In genomic region chr11:64237484-64237951, GRCh38 we compare ENCODE assay signal across 13 cellular contexts. TPM values are rescaled to one million over a fixed set of nuclear protein-coding genes. Genes with fewer than 3 reads are reported as not detected.
DNase-seq lines count a peak whose midpoint lies in the region; ATAC-seq and TF ChIP-seq lines count a peak whose summit lies in the region.
"Had no signal": no experiment of that assay in that cellular context is flagged by ENCODE, and none has a peak within 500 bp of the region (broad histone marks: within the 10 kb centered on the region; RNA-seq: fewer than 3 reads in every experiment).

No MANE protein-coding gene starts in this region.

- H3K9me3 Mint-ChIP-seq in activated B cell treated with CpG ODN at 0.5 μM for 24 hours: no peaks in the 10 kb centered on the region
- H3K9me3 Mint-ChIP-seq: mesothelial cell of epicardium had no signal

- peak overlapping the region; percentile 98 for H3K27ac Mint-ChIP-seq in activated B cell treated with CpG ODN at 0.5 μM for 24 hours
- H3K27ac Mint-ChIP-seq: mesothelial cell of epicardium had no signal

- ATAC-seq in activated B cell treated with CpG ODN at 0.5 μM for 24 hours (ENCODE audit: low read depth) (no peak), GM19328 (IDR thresholded peaks at IDR 0.05; ENCODE audit: unreplicated experiment) (no peak)
- ATAC-seq: SK-N-SH treated with all-trans-retinoic acid at 6 μM for 48 hours had no signal

- POLR2A ChIA-PET in activated B cell treated with CpG ODN at 0.5 μM for 24 hours (lab: Charles Lee): interaction anchor here (0.8 to 1.5 kb wide), 5 partner anchors 11 to 68 kb away, joined by 3 to 5 read pairs (median 4); partner anchors contain the start of genes ESRRA, FERMT3, NUDT22 and TRPT1

- no peak overlapping the region for H3K4me3 Mint-ChIP-seq in activated B cell treated with CpG ODN at 0.5 μM for 24 hours
- H3K4me3 Mint-ChIP-seq: mesothelial cell of epicardium had no signal

- H3K27me3 ChIP-seq in tibial nerve: no peaks in the 10 kb centered on the region

- peaks cover 73% of the 10 kb centered on the region for H3K4me1 Mint-ChIP-seq in activated B cell treated with CpG ODN at 0.5 μM for 24 hours

- no peaks in the 10 kb centered on the region for H3K27me3 Mint-ChIP-seq in activated B cell treated with CpG ODN at 0.5 μM for 24 hours

- H3K36me3 ChIP-seq in tibial nerve: peaks cover 0 to 33% (median 4%) of the 10 kb centered on the region in 3 donors

- H3K4me1 ChIP-seq in tibial nerve: peaks cover 0 to 52% (median 36%) of the 10 kb centered on the region in 4 donors

- CTCF ChIA-PET in activated B cell treated with CpG ODN at 0.5 μM for 24 hours (lab: Charles Lee): interaction anchor here (0.6 kb wide), 1 partner anchor 39 kb away, joined by 3 read pairs; no protein-coding TSS in a partner anchor

- TF ChIP-seq POLR2A in tibial nerve (IDR thresholded peaks at IDR 0.05): no peak

- H3K4me3 ChIP-seq in tibial nerve: no peak overlapping the region

- no peaks in the 10 kb centered on the region for H3K9me3 ChIP-seq in tibial nerve

- H3K27ac ChIP-seq in C4-2B (peak overlapping the region; percentile 35; the same call in 1 of the 2 replicates), tibial nerve (peak overlapping the region in 2 of 4 donors; percentile 11 to 19)

- TF ChIP-seq CTCF in C4-2B (conservative IDR thresholded peaks at IDR 0.05) (no peak), activated B cell treated with CpG ODN at 0.5 μM for 24 hours (IDR thresholded peaks at IDR 0.05) (no peak), GM13976 (IDR thresholded peaks at IDR 0.05; ENCODE audit: borderline replicate concordance, control extremely low read depth, extremely low read depth, insufficient read depth, missing control alignments) (no peak), tibial nerve (IDR thresholded peaks at IDR 0.05) (no peak)

- in situ Hi-C loops in GM13976 (cut with MboI; ENCODE audit: low sequenced_read_pairs, unreplicated experiment): no loop called here

- DNase-seq in NCI-H1105 (lab: John Stamatoyannopoulos, UW): peak; percentile 93
- no peak for DNase-seq in activated B cell treated with CpG ODN at 0.5 μM for 24 hours
- peak; percentile 90 for DNase-seq in mucosa of gallbladder (ENCODE audit: low spot score)
- no peak for DNase-seq in NCI-H2227 treated with DMSO at 0.1 percent for 48 hours (lab: John Stamatoyannopoulos, UW)
- no peak for DNase-seq in GM13976 (ENCODE audit: low spot score)
- DNase-seq in tibial nerve (ENCODE audit: low spot score in 2 of 2): no peak
- DNase-seq: activated T-cell treated with anti-CD3 and anti-CD28 coated beads, Interleukin-2, amount 50 U/mL, for 48 hours; erythroblast; stimulated activated CD4-positive, alpha-beta T cell treated with anti-CD3 and anti-CD28 coated beads, Interleukin-4, amount 100 ng/mL, for 1 hour had no signal

- no peak for TF ChIP-seq EP300 in tibial nerve (IDR thresholded peaks at IDR 0.05)

- intact Hi-C loops in activated B cell treated with CpG ODN at 0.5 μM for 24 hours (cut with micrococcal nuclease): no loop called here

- WGBS in tibial nerve, 2 donors: 71 to 72% methylated on average over 12 of the region's 12 CpGs

- H3K36me3 Mint-ChIP-seq in activated B cell treated with CpG ODN at 0.5 μM for 24 hours (ENCODE audit: low read depth): peaks cover 39% of the 10 kb centered on the region

RNA-seq across cellular contexts. Expression of gene VEGFB, which starts 3.1 kb away (rescaled TPM):
- total RNA-seq in activated B cell treated with CpG ODN at 0.5 μM for 24 hours (86.7 and 97.4 TPM in 2 replicates), mucosa of gallbladder (104 TPM), tibial nerve (100 to 1,000 TPM in 2 of 4 donors, 10 to 100 TPM in 2; 84.3 to 129 (median 109) TPM)

RNA-seq across cellular contexts. Expression of gene FKBP2, which starts 3.4 kb away (rescaled TPM):
- 31.4 and 39.4 TPM in 2 replicates for total RNA-seq in activated B cell treated with CpG ODN at 0.5 μM for 24 hours
- 120 TPM for total RNA-seq in mucosa of gallbladder
- 100 to 1,000 TPM in 1 of 4 donors, 10 to 100 TPM in 3; 38.2 to 101 (median 57.8) TPM for total RNA-seq in tibial nerve

RNA-seq across cellular contexts. Expression of gene DNAJC4, which starts 7.2 kb away (rescaled TPM):
- 47.5 and 53.3 TPM in 2 replicates for total RNA-seq in activated B cell treated with CpG ODN at 0.5 μM for 24 hours
- total RNA-seq in mucosa of gallbladder: 62.7 TPM
- 10 to 100 TPM; 20.1 to 42.0 (median 25.8) TPM for total RNA-seq in tibial nerve

RNA-seq across cellular contexts. Expression of gene PPP1R14B, which starts 9.2 kb away (rescaled TPM):
- 112 and 127 TPM in 2 replicates for total RNA-seq in activated B cell treated with CpG ODN at 0.5 μM for 24 hours
- total RNA-seq in mucosa of gallbladder: 74.7 TPM
- 100 to 1,000 TPM in 1 of 4 donors, 10 to 100 TPM in 3; 79.7 to 187 (median 91.4) TPM for total RNA-seq in tibial nerve

RNA-seq across cellular contexts. Expression of gene NUDT22, which starts 11.4 kb away (rescaled TPM):
- total RNA-seq in activated B cell treated with CpG ODN at 0.5 μM for 24 hours: 81.0 and 95.3 TPM in 2 replicates
- total RNA-seq in mucosa of gallbladder: 78.6 TPM
- 10 to 100 TPM; 33.0 to 83.7 (median 60.2) TPM for total RNA-seq in tibial nerve

Comparison
In these comparisons a context has a peak if more than half of its experiments do, and no peak if none do; other contexts are left out.
1. DNase-seq: peak in NCI-H1105 (single experiment) and mucosa of gallbladder (single experiment); none in activated B cell treated with CpG ODN at 0.5 μM for 24 hours (single experiment), NCI-H2227 treated with DMSO at 0.1 percent for 48 hours (single experiment), GM13976 (single experiment) and tibial nerve (0 of 2).